1 cellular context compared by ENCODE assay signal in genomic region chr20:858011-858410, GRCh38.
TF ChIP-seq lines count a peak whose summit lies in the region.

No MANE protein-coding gene starts in this region.

TF ChIP-seq in HepG2, 621 proteins besides CTCF, POLR2A, EP300 and RAD21:
- TF ChIP-seq AGO1 (IDR thresholded peaks at IDR 0.05; ENCODE audit: low read depth, low read length, poor library complexity, severe bottlenecking) (no peak), HNF4G (IDR thresholded peaks at IDR 0.05; ENCODE audit: borderline replicate concordance, low read depth, low read length) (no peak), HNF4G (CRISPR knock-in tag; IDR thresholded peaks at IDR 0.05; ENCODE audit: borderline replicate concordance, low read depth) (no peak), ARID4A (CRISPR knock-in tag; IDR thresholded peaks at IDR 0.05; ENCODE audit: borderline replicate concordance) (no peak), JDP2 (CRISPR knock-in tag; IDR thresholded peaks at IDR 0.05; ENCODE audit: borderline replicate concordance) (no peak), ZNF775 (CRISPR knock-in tag; IDR thresholded peaks at IDR 0.05; ENCODE audit: borderline replicate concordance) (no peak), ZFP37 (CRISPR knock-in tag; IDR thresholded peaks at IDR 0.05; ENCODE audit: borderline replicate concordance) (no peak), MTA3 (CRISPR knock-in tag; IDR thresholded peaks at IDR 0.05) (no peak)
